Comparison of ENCODE assay signal across 19 cellular contexts in the genomic region with DNA sequence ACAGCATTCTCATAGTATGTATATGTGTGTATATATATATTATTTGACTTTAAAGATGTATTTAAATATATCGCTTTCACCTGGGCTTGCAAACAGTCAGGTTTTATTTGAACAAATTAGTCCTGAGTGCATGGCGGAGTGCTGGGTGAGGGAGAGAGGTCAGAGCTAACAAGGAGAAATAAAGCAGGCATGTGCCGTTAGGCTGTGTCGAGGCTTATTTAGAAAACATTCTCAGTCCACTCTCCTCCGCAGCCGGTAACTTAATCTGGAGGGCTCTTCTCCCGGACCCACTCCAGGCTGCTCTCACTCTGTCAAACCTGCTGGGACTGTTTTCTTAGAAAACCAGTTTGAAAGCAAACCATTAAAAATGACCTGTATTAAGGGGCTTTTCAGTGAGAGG.
DNase-seq lines count a peak whose midpoint lies in the region; ATAC-seq and TF ChIP-seq lines count a peak whose summit lies in the region.
"Had no signal": no experiment of that assay in that cellular context is flagged by ENCODE, and none has a peak within 500 bp of the region (broad histone marks: within the 10 kb centered on the region; RNA-seq: fewer than 3 reads in every experiment).

No MANE protein-coding gene starts in this region.

- H3K4me3 ChIP-seq in mesenchymal stem cell (ENCODE audit: insufficient read depth in 1 of 2, low read depth in 1 of 2, low read length in 2 of 2) = no peak overlapping the region
- H3K4me3 ChIP-seq in upper lobe of right lung = no peak overlapping the region
- no peak overlapping the region for H3K4me3 ChIP-seq in spleen
- H3K4me3 ChIP-seq in tibial artery = no peak overlapping the region
- H3K4me3 ChIP-seq: SJCRH30 had no signal

- H3K4me2 ChIP-seq in mesenchymal stem cell (ENCODE audit: low read length, poor library complexity, severe bottlenecking) = no peak overlapping the region

- H3K23ac ChIP-seq in mesenchymal stem cell (ENCODE audit: low read length in 2 of 2) = no peak overlapping the region

- H3K9me3 ChIP-seq in mesenchymal stem cell (ENCODE audit: control insufficient read depth, low read length) (peaks cover 9% of the 10 kb centered on the region), upper lobe of right lung (no peaks in the 10 kb centered on the region), spleen (peaks cover 0 to 46% (median 31%) of the 10 kb centered on the region in 8 donors), tibial artery (peaks cover 0 to 30% (median 10%) of the 10 kb centered on the region in 3 donors)

- H2AK5ac ChIP-seq in mesenchymal stem cell (ENCODE audit: low read length, severe bottlenecking) = peak overlapping the region; percentile 10

- H2AFZ ChIP-seq in mesenchymal stem cell (ENCODE audit: low read depth, low read length) = no peak overlapping the region

- WGBS in mesenchymal stem cell = 42% methylated on average over 7 of the region's 7 CpGs
- 86 to 90% (median 88%) methylated on average over 7 of the region's 7 CpGs for WGBS in spleen, 5 donors

- no peak overlapping the region for H3K4ac ChIP-seq in mesenchymal stem cell (ENCODE audit: low read depth in 1 of 2, low read length in 2 of 2)

- H3K4me1 ChIP-seq in mesenchymal stem cell (ENCODE audit: control insufficient read depth, insufficient read depth, low read depth, low read length) (peaks cover 3% of the 10 kb centered on the region), upper lobe of right lung (no peaks in the 10 kb centered on the region), spleen (no peaks in the 10 kb centered on the region), tibial artery (no peaks in the 10 kb centered on the region)
- H3K4me1 ChIP-seq: SJCRH30 had no signal

- H3K18ac ChIP-seq in mesenchymal stem cell (ENCODE audit: low read depth in 1 of 2, low read length in 2 of 2) = no peak overlapping the region

- peak; percentile 48 for ATAC-seq in upper lobe of right lung

- H3K27me3 ChIP-seq in mesenchymal stem cell (ENCODE audit: control insufficient read depth in 1 of 2, insufficient read depth in 1 of 2, low read length in 2 of 2) = peaks cover 0 to 10% of the 10 kb centered on the region in 2 experiments
- no peaks in the 10 kb centered on the region for H3K27me3 ChIP-seq in upper lobe of right lung
- H3K27me3 ChIP-seq in spleen (replicated peaks in 1 of 7) = peaks cover 0 to 10% (median 0%) of the 10 kb centered on the region in 7 donors
- H3K27me3 ChIP-seq in tibial artery = peaks cover 0 to 3% of the 10 kb centered on the region in 2 donors
- H3K27me3 ChIP-seq: SJCRH30 had no signal

- no peak for TF ChIP-seq POLR2A in spleen (IDR thresholded peaks at IDR 0.05)

- H2BK12ac ChIP-seq in mesenchymal stem cell (ENCODE audit: low read length in 2 of 2) = no peak overlapping the region

- H3K36me3 ChIP-seq in mesenchymal stem cell (ENCODE audit: control insufficient read depth in 1 of 2, insufficient read depth in 2 of 2, low read depth in 1 of 2, low read length in 2 of 2) (no peaks in the 10 kb centered on the region), upper lobe of right lung (no peaks in the 10 kb centered on the region), spleen (no peaks in the 10 kb centered on the region), tibial artery (no peaks in the 10 kb centered on the region)
- H3K36me3 ChIP-seq: SJCRH30 had no signal

- H4K91ac ChIP-seq in mesenchymal stem cell (ENCODE audit: low read length) = no peak overlapping the region

- H3K79me1 ChIP-seq in mesenchymal stem cell (replicated peaks; ENCODE audit: low read length, poor library complexity, severe bottlenecking) = no peaks in the 10 kb centered on the region

- H3K27ac ChIP-seq in mesenchymal stem cell (ENCODE audit: low read length, poor library complexity, severe bottlenecking) = no peak overlapping the region
- H3K27ac ChIP-seq in upper lobe of right lung = no peak overlapping the region
- no peak overlapping the region for H3K27ac ChIP-seq in spleen
- H3K27ac ChIP-seq in tibial artery = no peak overlapping the region
- H3K27ac ChIP-seq: C4-2B, SJCRH30 had no signal

- no peak for TF ChIP-seq CTCF in upper lobe of right lung (IDR thresholded peaks at IDR 0.05)
- TF ChIP-seq CTCF in spleen (IDR thresholded peaks at IDR 0.05 in 8 of 11, conservative IDR thresholded peaks at IDR 0.05 in 3 of 11) = no peak
- no peak for TF ChIP-seq CTCF in tibial artery (IDR thresholded peaks at IDR 0.05)

- no peak overlapping the region for H2BK120ac ChIP-seq in mesenchymal stem cell (ENCODE audit: low read depth, low read length)

- no peak overlapping the region for H2BK15ac ChIP-seq in mesenchymal stem cell (ENCODE audit: low read depth, poor library complexity, severe bottlenecking)

- DNase-seq in NCI-H510A treated with DMSO at 0.1 percent for 48 hours (lab: John Stamatoyannopoulos, UW) (peak; percentile 51), NCI-H510A (lab: John Stamatoyannopoulos, UW) (no peak), NCI-H748 (lab: John Stamatoyannopoulos, UW; ENCODE audit: unreplicated experiment) (peak; percentile 46), mesenchymal stem cell (no peak), upper lobe of right lung (no peak), NOMO-1 treated with dmso at 0.1 percent for 144 hours (lab: John Stamatoyannopoulos, UW; ENCODE audit: unreplicated experiment) (no peak), spleen (no peak), tibial artery (no peak)
- DNase-seq: Calu3; CD8-positive, alpha-beta memory T cell; DMS79; Kasumi-1; NCI-H1436; NCI-H187 treated with DMSO at 0.1 percent for 48 hours; NCI-H2171 treated with DMSO at 0.1 percent for 48 hours; NCI-H774; OCI-M1; SJCRH30 had no signal

- no peak overlapping the region for H3K9ac ChIP-seq in mesenchymal stem cell (ENCODE audit: low read length)

- no peak overlapping the region for H3K14ac ChIP-seq in mesenchymal stem cell (ENCODE audit: low read length in 2 of 2)

- H4K8ac ChIP-seq in mesenchymal stem cell (ENCODE audit: low read length) = no peak overlapping the region

- no peak overlapping the region for H2BK5ac ChIP-seq in mesenchymal stem cell (ENCODE audit: low read depth, low read length, poor library complexity, severe bottlenecking)

- intact Hi-C loops in upper lobe of right lung (cut with DNase I) = no loop called here
- intact Hi-C loops in spleen (cut with DNase I; ENCODE audit: low total_unique reads) = no loop called here
- intact Hi-C loops in tibial artery (cut with DNase I; ENCODE audit: low total_unique reads) = no loop called here

Comparison
In these comparisons a context has a peak if more than half of its experiments do, and no peak if none do; other contexts are left out.
1. DNase-seq: peak in NCI-H510A treated with DMSO at 0.1 percent for 48 hours (single experiment) and NCI-H748 (single experiment); none in NCI-H510A (single experiment), mesenchymal stem cell (single experiment), upper lobe of right lung (single experiment), NOMO-1 treated with dmso at 0.1 percent for 144 hours (single experiment), spleen (single experiment) and tibial artery (0 of 2).